8 cellular contexts compared by ENCODE assay signal in the genomic region with DNA sequence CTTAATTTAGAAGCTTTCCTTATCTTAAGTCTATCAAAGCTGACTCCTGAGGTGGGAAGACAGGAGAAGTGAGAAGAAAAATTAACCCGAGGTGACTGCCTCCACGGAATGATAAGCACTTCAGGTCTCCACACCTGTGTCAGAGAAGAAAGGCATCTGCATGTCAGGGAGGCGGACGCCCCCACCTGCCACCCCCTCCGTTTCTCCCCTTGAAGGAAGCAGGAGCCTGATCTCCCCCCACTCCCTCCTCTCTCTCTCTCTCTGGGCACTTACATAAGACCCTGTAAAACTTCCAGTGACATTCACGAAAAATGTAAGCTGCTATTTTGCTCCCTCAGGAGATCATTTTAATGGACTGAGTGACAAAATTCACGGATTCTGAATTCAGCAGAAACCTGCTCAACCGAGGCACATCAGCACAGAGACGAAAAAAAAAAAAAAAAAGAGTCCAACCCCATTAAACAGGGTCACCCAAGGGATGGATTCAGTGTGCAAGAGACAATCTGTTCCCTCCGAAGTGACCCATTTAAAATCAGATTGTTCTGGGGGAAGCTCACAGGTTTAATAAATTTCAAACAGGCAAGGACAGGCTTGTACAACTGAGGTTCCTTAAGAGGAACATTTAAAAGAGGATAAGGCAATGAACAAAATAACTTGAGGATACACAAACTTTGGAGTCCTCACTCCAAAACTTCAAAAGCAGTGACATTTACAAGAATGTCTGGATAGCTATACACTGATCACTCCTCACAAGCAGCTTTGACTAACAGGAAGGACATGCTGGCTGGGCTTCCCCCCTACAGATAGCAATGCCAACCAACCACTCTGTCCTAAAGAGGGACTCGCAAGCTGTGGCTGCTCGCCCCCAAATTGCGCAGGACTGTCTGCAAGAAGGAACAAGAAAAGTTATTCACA. TPM values are rescaled to one million over a fixed set of nuclear protein-coding genes. Genes with fewer than 3 reads are reported as not detected.
DNase-seq lines count a peak whose midpoint lies in the region; ATAC-seq and TF ChIP-seq lines count a peak whose summit lies in the region.

No MANE protein-coding gene starts in this region.

- peaks cover 5% of the 10 kb centered on the region for H3K9me3 Mint-ChIP-seq in central memory CD8-positive, alpha-beta T cell

- H3K9me3 ChIP-seq in mesenchymal stem cell (ENCODE audit: control insufficient read depth, low read length) (no peaks in the 10 kb centered on the region), vagina (no peaks in the 10 kb centered on the region)

- peak overlapping the region; percentile 84 for H3K9ac ChIP-seq in mesenchymal stem cell (ENCODE audit: low read length)

- no peak overlapping the region for H2BK5ac ChIP-seq in mesenchymal stem cell (ENCODE audit: low read depth, low read length, poor library complexity, severe bottlenecking)

- peaks cover 70% of the 10 kb centered on the region for H3K27me3 Mint-ChIP-seq in central memory CD8-positive, alpha-beta T cell

- 16% methylated on average over 13 of the region's 13 CpGs for WGBS in mesenchymal stem cell

- H3K79me1 ChIP-seq in mesenchymal stem cell (replicated peaks; ENCODE audit: low read length, poor library complexity, severe bottlenecking): peaks cover 20% of the 10 kb centered on the region

- no peak overlapping the region for H4K8ac ChIP-seq in mesenchymal stem cell (ENCODE audit: low read length)

- H3K27ac Mint-ChIP-seq in central memory CD8-positive, alpha-beta T cell (ENCODE audit: low read depth): no peak overlapping the region

- H3K4me1 ChIP-seq in mesenchymal stem cell (ENCODE audit: control insufficient read depth, insufficient read depth, low read depth, low read length) (peaks cover 20% of the 10 kb centered on the region), vagina (peaks cover 52% of the 10 kb centered on the region)

- H2BK15ac ChIP-seq in mesenchymal stem cell (ENCODE audit: low read depth, poor library complexity, severe bottlenecking): no peak overlapping the region

- CTCF ChIA-PET in RWPE1 (lab: Yijun Ruan, JAX): no interaction called here

- H3K23ac ChIP-seq in mesenchymal stem cell (ENCODE audit: low read length in 2 of 2): no peak overlapping the region

- peak overlapping the region in 1 of 2 experiments; percentile 9 for H3K14ac ChIP-seq in mesenchymal stem cell (ENCODE audit: low read length in 2 of 2)

- H3K4me3 ChIP-seq in mesenchymal stem cell (ENCODE audit: insufficient read depth in 1 of 2, low read depth in 1 of 2, low read length in 2 of 2) (peak overlapping the region; percentile 65 to 86), vagina (peak overlapping the region; percentile 79 to 84)

- H3K4ac ChIP-seq in mesenchymal stem cell (ENCODE audit: low read depth in 1 of 2, low read length in 2 of 2): peak overlapping the region in 1 of 2 experiments; percentile 1

- no peak for TF ChIP-seq POLR2A in vagina (IDR thresholded peaks at IDR 0.05)

- no peaks in the 10 kb centered on the region for H3K36me3 ChIP-seq in mesenchymal stem cell (ENCODE audit: control insufficient read depth in 1 of 2, insufficient read depth in 2 of 2, low read depth in 1 of 2, low read length in 2 of 2)
- H3K36me3 ChIP-seq in vagina: no peaks in the 10 kb centered on the region

- peaks cover 2% of the 10 kb centered on the region for H3K36me3 Mint-ChIP-seq in central memory CD8-positive, alpha-beta T cell (ENCODE audit: insufficient read depth)

- intact Hi-C loops in vagina (cut with DNase I): no loop called here

- H2BK120ac ChIP-seq in mesenchymal stem cell (ENCODE audit: low read depth, low read length): peak overlapping the region; percentile 34

- H3K27ac ChIP-seq in mesenchymal stem cell (ENCODE audit: low read length, poor library complexity, severe bottlenecking): no peak overlapping the region
- H3K27ac ChIP-seq in vagina: peak overlapping the region; percentile 85
- no peak overlapping the region for H3K27ac ChIP-seq in RWPE1

- H3K18ac ChIP-seq in mesenchymal stem cell (ENCODE audit: low read depth in 1 of 2, low read length in 2 of 2): peak overlapping the region; percentile 30 to 92

- H4K91ac ChIP-seq in mesenchymal stem cell (ENCODE audit: low read length): no peak overlapping the region

- no peak overlapping the region for H2AFZ ChIP-seq in mesenchymal stem cell (ENCODE audit: low read depth, low read length)

- peak; percentile 4 for ATAC-seq in HG02571 (IDR thresholded peaks at IDR 0.05; ENCODE audit: unreplicated experiment)
- no peak for ATAC-seq in central memory CD8-positive, alpha-beta T cell (replicated peaks; ENCODE audit: extremely low read depth, poor library complexity, severe bottlenecking)
- no peak for ATAC-seq in HG03108 (IDR thresholded peaks at IDR 0.05; ENCODE audit: unreplicated experiment)

- H2BK12ac ChIP-seq in mesenchymal stem cell (ENCODE audit: low read length in 2 of 2): no peak overlapping the region

- H3K4me1 Mint-ChIP-seq in central memory CD8-positive, alpha-beta T cell: peaks cover 8% of the 10 kb centered on the region

- TF ChIP-seq CTCF in vagina (IDR thresholded peaks at IDR 0.05) (no peak), RWPE1 (conservative IDR thresholded peaks at IDR 0.05; ENCODE audit: low read depth) (no peak)

- peak overlapping the region; percentile 35 for H3K4me3 Mint-ChIP-seq in central memory CD8-positive, alpha-beta T cell

- peak overlapping the region; percentile 100 for H3K4me2 ChIP-seq in mesenchymal stem cell (ENCODE audit: low read length, poor library complexity, severe bottlenecking)

- POLR2A ChIA-PET in RWPE1 (lab: Yijun Ruan, JAX; ENCODE audit: low non-redundant PET): no interaction called here

- H3K27me3 ChIP-seq in mesenchymal stem cell (ENCODE audit: control insufficient read depth in 1 of 2, insufficient read depth in 1 of 2, low read length in 2 of 2) (peaks cover 0 to 40% of the 10 kb centered on the region in 2 experiments), vagina (no peaks in the 10 kb centered on the region)

- H2AK5ac ChIP-seq in mesenchymal stem cell (ENCODE audit: low read length, severe bottlenecking): no peak overlapping the region

- DNase-seq in AG08396 (ENCODE audit: low spot score): peak; percentile 29
- DNase-seq in central memory CD8-positive, alpha-beta T cell (ENCODE audit: low spot score in 2 of 2): no peak
- DNase-seq in mesenchymal stem cell: peak; percentile 55
- DNase-seq in vagina (ENCODE audit: extremely low spot score in 2 of 2): no peak
- DNase-seq in COR-L47 (lab: John Stamatoyannopoulos, UW): no peak
- DNase-seq in RWPE1 (ENCODE audit: low spot score): no peak

RNA-seq across cellular contexts. Expression of a gene that starts 1.3 kb away (rescaled TPM):
- polyA plus RNA-seq in mesenchymal stem cell (2013, experiment 1 of 2): 19.1 TPM
- 18.2 TPM for polyA plus RNA-seq in mesenchymal stem cell (2013, experiment 2 of 2)
- 29.5 TPM for total RNA-seq in vagina

Comparison
In these comparisons a context has a peak if more than half of its experiments do, and no peak if none do; other contexts are left out.
1. DNase-seq: peak in AG08396 (single experiment) and mesenchymal stem cell (single experiment); none in central memory CD8-positive, alpha-beta T cell (0 of 2), vagina (0 of 2), COR-L47 (single experiment) and RWPE1 (single experiment).